ENCODE assay signal across 36 cellular contexts in the genomic region with DNA sequence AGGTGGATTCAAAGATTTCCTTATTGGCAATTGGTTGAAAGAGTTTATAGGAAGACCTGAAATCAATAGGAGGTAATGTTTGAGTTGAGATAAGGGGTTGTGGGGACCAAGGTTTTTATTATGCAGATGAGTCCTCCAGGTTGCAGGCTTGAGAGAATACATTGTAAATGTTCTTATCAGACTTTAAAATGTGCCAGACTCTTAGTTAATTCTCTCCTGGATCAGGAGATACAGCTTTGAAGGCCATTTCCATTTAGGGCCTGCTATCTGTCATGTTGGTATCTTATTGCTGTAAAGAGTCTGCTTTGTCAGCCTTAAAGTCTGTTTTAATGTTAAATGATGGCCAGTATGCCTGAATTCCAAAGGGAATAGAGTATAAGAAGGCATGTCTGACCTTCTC.
"Had no signal": no experiment of that assay in that cellular context is flagged by ENCODE, and none has a peak within 500 bp of the region (broad histone marks: within the 10 kb centered on the region; RNA-seq: fewer than 3 reads in every experiment).

No MANE protein-coding gene starts in this region.

- H3K36me3 ChIP-seq: brain microvascular endothelial cell had no signal

- H3K27ac ChIP-seq: body of pancreas, brain microvascular endothelial cell, breast epithelium, VCaP had no signal

- H3K36me3 Mint-ChIP-seq: activated CD8-positive, alpha-beta memory T cell treated with anti-CD3 and anti-CD28 coated beads, Interleukin-2, amount 10 ng/mL, durations not matched to agents 7 days and 5 days; activated naive CD4-positive, alpha-beta T cell treated with anti-CD3 and anti-CD28 coated beads, Interleukin-2, amount 10 ng/mL, durations not matched to agents 7 days and 5 days; activated naive CD4-positive, alpha-beta T cell treated with anti-CD3 and anti-CD28 coated beads, Interleukin-2, amount 50 U/mL, for 24 hours; activated naive CD8-positive, alpha-beta T cell; activated naive CD8-positive, alpha-beta T cell treated with anti-CD3 and anti-CD28 coated beads, Interleukin-2, amount 10 ng/mL, durations not matched to agents 7 days and 5 days had no signal

- H3K4me1 Mint-ChIP-seq: activated CD4-positive, alpha-beta memory T cell treated with anti-CD3 and anti-CD28 coated beads, Interleukin-2, amount 10 ng/mL, durations not matched to agents 7 days and 5 days; activated CD4-positive, alpha-beta T cell treated with anti-CD3 and anti-CD28 coated beads for 36 hours; activated CD4-positive, alpha-beta T cell treated with anti-CD3 and anti-CD28 coated beads, Interleukin-2, amount 10 ng/mL, durations not matched to agents 7 days and 5 days; activated CD8-positive, alpha-beta memory T cell treated with anti-CD3 and anti-CD28 coated beads, Interleukin-2, amount 10 ng/mL, durations not matched to agents 7 days and 5 days; activated naive CD4-positive, alpha-beta T cell treated with anti-CD3 and anti-CD28 coated beads, Interleukin-2, amount 10 ng/mL, durations not matched to agents 7 days and 5 days; activated naive CD4-positive, alpha-beta T cell treated with anti-CD3 and anti-CD28 coated beads, Interleukin-2, amount 50 U/mL, for 24 hours; activated naive CD8-positive, alpha-beta T cell treated with anti-CD3 and anti-CD28 coated beads, Interleukin-2, amount 10 ng/mL, durations not matched to agents 7 days and 5 days; activated naive CD8-positive, alpha-beta T cell treated with anti-CD3 and anti-CD28 coated beads, Interleukin-2, amount 50 U/mL, for 24 hours had no signal

- H3K27me3 ChIP-seq: body of pancreas, brain microvascular endothelial cell, breast epithelium had no signal

- FAIRE-seq: astrocyte, TTC549 had no signal

- H3K27me3 Mint-ChIP-seq: activated CD4-positive, alpha-beta memory T cell treated with anti-CD3 and anti-CD28 coated beads, Interleukin-2, amount 10 ng/mL, durations not matched to agents 7 days and 5 days; activated CD4-positive, alpha-beta T cell treated with anti-CD3 and anti-CD28 coated beads, Interleukin-2, amount 10 ng/mL, durations not matched to agents 7 days and 5 days; activated CD8-positive, alpha-beta memory T cell treated with anti-CD3 and anti-CD28 coated beads, Interleukin-2, amount 10 ng/mL, durations not matched to agents 7 days and 5 days; activated naive CD4-positive, alpha-beta T cell treated with anti-CD3 and anti-CD28 coated beads, Interleukin-2, amount 10 ng/mL, durations not matched to agents 7 days and 5 days; activated naive CD4-positive, alpha-beta T cell treated with anti-CD3 and anti-CD28 coated beads, Interleukin-2, amount 50 U/mL, for 24 hours; activated naive CD8-positive, alpha-beta T cell treated with anti-CD3 and anti-CD28 coated beads, Interleukin-2, amount 10 ng/mL, durations not matched to agents 7 days and 5 days; activated naive CD8-positive, alpha-beta T cell treated with anti-CD3 and anti-CD28 coated beads, Interleukin-2, amount 50 U/mL, for 24 hours; activated T-cell treated with anti-CD3 and anti-CD28 coated beads, Interleukin-2, amount 50 U/mL, for 24 hours had no signal

- H3K9me3 ChIP-seq: body of pancreas, breast epithelium had no signal

- H3K4me1 ChIP-seq: body of pancreas, breast epithelium had no signal

- H3K4me3 ChIP-seq: body of pancreas, breast epithelium had no signal

- H3K27ac Mint-ChIP-seq: activated CD4-positive, alpha-beta memory T cell treated with anti-CD3 and anti-CD28 coated beads, Interleukin-2, amount 10 ng/mL, durations not matched to agents 7 days and 5 days; activated CD4-positive, alpha-beta T cell treated with anti-CD3 and anti-CD28 coated beads for 36 hours; activated CD4-positive, alpha-beta T cell treated with anti-CD3 and anti-CD28 coated beads, Interleukin-2, amount 10 ng/mL, durations not matched to agents 7 days and 5 days; activated CD8-positive, alpha-beta memory T cell treated with anti-CD3 and anti-CD28 coated beads, Interleukin-2, amount 10 ng/mL, durations not matched to agents 7 days and 5 days; activated CD8-positive, alpha-beta T cell treated with anti-CD3 and anti-CD28 coated beads, Interleukin-2, amount 10 ng/mL, durations not matched to agents 7 days and 5 days; activated naive CD4-positive, alpha-beta T cell treated with anti-CD3 and anti-CD28 coated beads, Interleukin-2, amount 10 ng/mL, durations not matched to agents 7 days and 5 days; activated naive CD4-positive, alpha-beta T cell treated with anti-CD3 and anti-CD28 coated beads, Interleukin-2, amount 50 U/mL, for 24 hours; activated naive CD8-positive, alpha-beta T cell; activated naive CD8-positive, alpha-beta T cell treated with anti-CD3 and anti-CD28 coated beads, Interleukin-2, amount 10 ng/mL, durations not matched to agents 7 days and 5 days; activated naive CD8-positive, alpha-beta T cell treated with anti-CD3 and anti-CD28 coated beads, Interleukin-2, amount 50 U/mL, for 24 hours; activated T-cell treated with anti-CD3 and anti-CD28 coated beads, Interleukin-2, amount 50 U/mL, for 24 hours; activated T-helper 2 cell treated with anti-CD3 and anti-CD28 coated beads, Interferon-gamma antibody, Interleukin-2, Interleukin-4, amounts not matched to agents 10 μg/mL and 5 μg/mL and 100 μg/mL, durations not matched to agents 14 hours and 24 hours and 36 hours; T-helper 1 cell treated with Interleukin-12 subunit alpha and Interleukin-12 subunit beta and Interleukin-4 antibody, amounts not matched to agents 30 μg/mL and 1 μg/mL, for 36 hours; T-helper 2 cell treated with Interferon-gamma antibody and Interleukin-4, amounts not matched to agents 5 μg/mL and 100 μg/mL, for 36 hours had no signal

- DNase-seq: activated CD4-positive, alpha-beta memory T cell treated with anti-CD3 and anti-CD28 coated beads, Interleukin-2, amount 10 ng/mL, durations not matched to agents 7 days and 5 days; activated CD4-positive, alpha-beta T cell treated with anti-CD3 and anti-CD28 coated beads for 1 hour; activated CD4-positive, alpha-beta T cell treated with anti-CD3 and anti-CD28 coated beads for 36 hours; activated CD4-positive, alpha-beta T cell treated with anti-CD3 and anti-CD28 coated beads for 48 hours; activated CD4-positive, alpha-beta T cell treated with anti-CD3 and anti-CD28 coated beads, Interleukin-2, amount 10 ng/mL, durations not matched to agents 7 days and 5 days; activated CD4-positive, alpha-beta T cell treated with anti-CD3 and anti-CD28 coated beads, Interleukin-2, amount 50 U/mL, for 48 hours; activated CD4-positive, CD25-positive, alpha-beta regulatory T cell; activated CD8-positive, alpha-beta memory T cell treated with anti-CD3 and anti-CD28 coated beads for 24 hours; activated CD8-positive, alpha-beta memory T cell treated with anti-CD3 and anti-CD28 coated beads, Interleukin-2, amount 10 ng/mL, durations not matched to agents 7 days and 5 days; activated CD8-positive, alpha-beta memory T cell treated with anti-CD3 and anti-CD28 coated beads, Interleukin-2, amount 50 U/mL, for 48 hours; activated CD8-positive, alpha-beta T cell treated with anti-CD3 and anti-CD28 coated beads, Interleukin-2, amount 10 ng/mL, durations not matched to agents 7 days and 5 days; activated effector memory CD4-positive, alpha-beta T cell treated with Interleukin-2 at 50 U/mL for 16 hours; activated gamma-delta T cell; activated naive CD4-positive, alpha-beta T cell treated with anti-CD3 and anti-CD28 coated beads, Interleukin-2, amount 10 ng/mL, durations not matched to agents 7 days and 5 days; activated naive CD4-positive, alpha-beta T cell treated with Interleukin-2 at 50 U/mL for 16 hours; activated naive CD8-positive, alpha-beta T cell treated with anti-CD3 and anti-CD28 coated beads, Interleukin-2, amount 10 ng/mL, durations not matched to agents 7 days and 5 days; activated naive CD8-positive, alpha-beta T cell treated with anti-CD3 and anti-CD28 coated beads, Interleukin-2, amount 50 U/mL, for 24 hours; activated T-cell treated with anti-CD3 and anti-CD28 coated beads, Interleukin-2, amount 50 U/mL, for 24 hours; activated T-cell treated with anti-CD3 and anti-CD28 coated beads, Interleukin-2, amount 50 U/mL, for 48 hours; aorta; body of pancreas; brain microvascular endothelial cell; central memory CD4-positive, alpha-beta T cell; T-helper 1 cell; T-helper 2 cell; T-helper 9 cell had no signal

- H3K4me3 Mint-ChIP-seq: activated CD4-positive, alpha-beta memory T cell treated with anti-CD3 and anti-CD28 coated beads, Interleukin-2, amount 10 ng/mL, durations not matched to agents 7 days and 5 days; activated CD4-positive, alpha-beta T cell treated with anti-CD3 and anti-CD28 coated beads for 36 hours; activated CD4-positive, alpha-beta T cell treated with anti-CD3 and anti-CD28 coated beads, Interleukin-2, amount 10 ng/mL, durations not matched to agents 7 days and 5 days; activated CD8-positive, alpha-beta memory T cell treated with anti-CD3 and anti-CD28 coated beads, Interleukin-2, amount 10 ng/mL, durations not matched to agents 7 days and 5 days; activated CD8-positive, alpha-beta T cell treated with anti-CD3 and anti-CD28 coated beads, Interleukin-2, amount 10 ng/mL, durations not matched to agents 7 days and 5 days; activated naive CD4-positive, alpha-beta T cell treated with anti-CD3 and anti-CD28 coated beads, Interleukin-2, amount 10 ng/mL, durations not matched to agents 7 days and 5 days; activated naive CD4-positive, alpha-beta T cell treated with anti-CD3 and anti-CD28 coated beads, Interleukin-2, amount 50 U/mL, for 24 hours; activated naive CD8-positive, alpha-beta T cell; activated naive CD8-positive, alpha-beta T cell treated with anti-CD3 and anti-CD28 coated beads, Interleukin-2, amount 10 ng/mL, durations not matched to agents 7 days and 5 days; activated naive CD8-positive, alpha-beta T cell treated with anti-CD3 and anti-CD28 coated beads, Interleukin-2, amount 50 U/mL, for 24 hours; activated T-cell treated with anti-CD3 and anti-CD28 coated beads, Interleukin-2, amount 50 U/mL, for 24 hours; T-helper 1 cell treated with Interleukin-12 subunit alpha and Interleukin-12 subunit beta and Interleukin-4 antibody, amounts not matched to agents 30 μg/mL and 1 μg/mL, for 36 hours; T-helper 2 cell treated with Interferon-gamma antibody and Interleukin-4, amounts not matched to agents 5 μg/mL and 100 μg/mL, for 36 hours had no signal

- ATAC-seq: activated CD4-positive, alpha-beta T cell treated with anti-CD3 and anti-CD28 coated beads for 36 hours; activated CD4-positive, CD25-positive, alpha-beta regulatory T cell treated with anti-CD3 and anti-CD28 coated beads, Interleukin-2, amount 50 U/mL, for 24 hours; activated CD8-positive, alpha-beta memory T cell treated with anti-CD3 and anti-CD28 coated beads, Interleukin-2, amount 10 ng/mL, durations not matched to agents 7 days and 5 days; activated CD8-positive, alpha-beta T cell treated with anti-CD3 and anti-CD28 coated beads, Interleukin-2, amount 10 ng/mL, durations not matched to agents 7 days and 5 days; activated naive CD8-positive, alpha-beta T cell treated with anti-CD3 and anti-CD28 coated beads, Interleukin-2, amount 50 U/mL, for 24 hours; body of pancreas had no signal

- H3K9me3 Mint-ChIP-seq: activated CD4-positive, alpha-beta memory T cell treated with anti-CD3 and anti-CD28 coated beads, Interleukin-2, amount 10 ng/mL, durations not matched to agents 7 days and 5 days; activated CD4-positive, alpha-beta T cell treated with anti-CD3 and anti-CD28 coated beads, Interleukin-2, amount 10 ng/mL, durations not matched to agents 7 days and 5 days; activated naive CD4-positive, alpha-beta T cell treated with anti-CD3 and anti-CD28 coated beads, Interleukin-2, amount 10 ng/mL, durations not matched to agents 7 days and 5 days; activated naive CD8-positive, alpha-beta T cell treated with anti-CD3 and anti-CD28 coated beads, Interleukin-2, amount 10 ng/mL, durations not matched to agents 7 days and 5 days; activated naive CD8-positive, alpha-beta T cell treated with anti-CD3 and anti-CD28 coated beads, Interleukin-2, amount 50 U/mL, for 24 hours; activated T-cell treated with anti-CD3 and anti-CD28 coated beads, Interleukin-2, amount 50 U/mL, for 24 hours; activated T-helper 2 cell treated with anti-CD3 and anti-CD28 coated beads, Interferon-gamma antibody, Interleukin-2, Interleukin-4, amounts not matched to agents 10 μg/mL and 5 μg/mL and 100 μg/mL, durations not matched to agents 14 hours and 24 hours and 36 hours; T-helper 1 cell treated with Interleukin-12 subunit alpha and Interleukin-12 subunit beta and Interleukin-4 antibody, amounts not matched to agents 30 μg/mL and 1 μg/mL, for 36 hours; T-helper 2 cell treated with Interferon-gamma antibody and Interleukin-4, amounts not matched to agents 5 μg/mL and 100 μg/mL, for 36 hours had no signal
